Comparison of ENCODE assay signal across 26 cellular contexts in the genomic region with DNA sequence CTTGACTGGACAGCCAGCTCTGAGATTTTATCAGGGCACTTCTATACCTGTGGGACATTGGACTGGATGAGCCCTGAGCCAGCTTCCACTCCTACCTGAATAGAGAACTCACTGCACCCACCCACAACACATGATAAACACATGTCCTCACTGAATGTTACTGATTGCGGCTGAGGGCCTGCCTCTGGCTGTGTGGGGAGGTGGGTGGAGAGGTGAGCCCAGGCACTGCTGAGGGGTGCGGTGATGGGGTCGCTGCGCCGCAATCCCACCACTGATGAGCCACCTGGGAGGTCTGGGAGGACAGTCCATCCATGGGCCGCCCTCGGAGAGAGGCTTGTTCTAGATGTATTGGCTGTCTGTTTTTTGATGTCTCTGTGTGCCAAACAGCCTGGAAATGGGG. TPM values are rescaled to one million over a fixed set of nuclear protein-coding genes. Genes with fewer than 3 reads are reported as not detected.
DNase-seq lines count a peak whose midpoint lies in the region; FAIRE-seq and TF ChIP-seq lines count a peak whose summit lies in the region.
"Had no signal": no experiment of that assay in that cellular context is flagged by ENCODE, and none has a peak within 500 bp of the region (broad histone marks: within the 10 kb centered on the region; RNA-seq: fewer than 3 reads in every experiment).

No MANE protein-coding gene starts in this region.

- no peak overlapping the region for H3K4me3 Mint-ChIP-seq in activated CD4-positive, alpha-beta memory T cell treated with anti-CD3 and anti-CD28 coated beads, Interleukin-2, amount 10 ng/mL, durations not matched to agents 7 days and 5 days
- H3K4me3 Mint-ChIP-seq: activated CD8-positive, alpha-beta T cell treated with anti-CD3 and anti-CD28 coated beads, Interleukin-2, amount 10 ng/mL, durations not matched to agents 7 days and 5 days; activated naive CD8-positive, alpha-beta T cell; CD14-positive monocyte had no signal

- peak overlapping the region; percentile 28 for H3K4ac ChIP-seq in H1 (replicated peaks; ENCODE audit: insufficient read length, low read depth, low read length)

- DNase-seq in H1 (ENCODE audit: low read depth in 1 of 2, low spot score in 2 of 2), result no peak
- no peak for DNase-seq in activated CD4-positive, alpha-beta memory T cell treated with anti-CD3 and anti-CD28 coated beads, Interleukin-2, amount 10 ng/mL, durations not matched to agents 7 days and 5 days
- DNase-seq in activated CD8-positive, alpha-beta memory T cell treated with anti-CD3 and anti-CD28 coated beads for 24 hours, result no peak
- no peak for DNase-seq in GM19239 (ENCODE audit: insufficient read length, low spot score)
- DNase-seq in DMS53 treated with DMSO at 0.1 percent for 48 hours (lab: John Stamatoyannopoulos, UW; ENCODE audit: unreplicated experiment), result no peak
- DNase-seq: activated CD8-positive, alpha-beta T cell treated with anti-CD3 and anti-CD28 coated beads, Interleukin-2, amount 10 ng/mL, durations not matched to agents 7 days and 5 days; activated effector memory CD4-positive, alpha-beta T cell treated with Interleukin-2 at 50 U/mL for 16 hours; activated T-cell treated with anti-CD3 and anti-CD28 coated beads for 4 hours; anterior cingulate cortex; DND-41; esophagus squamous epithelium; NCI-H1105 treated with DMSO at 0.1 percent for 48 hours; NCI-H1930; NCI-H524 treated with DMSO at 0.1 percent for 48 hours; nucleus accumbens; stimulated activated CD4-positive, alpha-beta T cell treated with anti-CD3 and anti-CD28 coated beads, Interleukin-2, amount 100 ng/mL, for 24 hours; trophoblast cell had no signal

- H3K36me3 ChIP-seq in BLaER1 (no peaks in the 10 kb centered on the region), HUES6 (ENCODE audit: control insufficient read depth, insufficient read depth, low read length) (peaks cover 12% of the 10 kb centered on the region), H1 (ENCODE audit: control insufficient read depth in 2 of 4, insufficient read depth in 4 of 4, low read length in 3 of 4) (peaks cover 0 to 6% (median 0%) of the 10 kb centered on the region in 4 experiments; a peak in 2 of 8 replicates), neutrophil (peaks cover 17% of the 10 kb centered on the region)
- H3K36me3 ChIP-seq: cardiac muscle cell had no signal

- H4K8ac ChIP-seq in H1 (ENCODE audit: extremely low read depth, insufficient read depth, low read length), result no peak overlapping the region

- no peak overlapping the region for H3K56ac ChIP-seq in H1 (replicated peaks; ENCODE audit: insufficient read length, low read depth, low read length)

- H2BK120ac ChIP-seq in H1 (replicated peaks; ENCODE audit: low read depth, low read length), result no peak overlapping the region

- H3K27ac Mint-ChIP-seq in activated CD4-positive, alpha-beta memory T cell treated with anti-CD3 and anti-CD28 coated beads, Interleukin-2, amount 10 ng/mL, durations not matched to agents 7 days and 5 days, result no peak overlapping the region
- H3K27ac Mint-ChIP-seq: activated CD8-positive, alpha-beta T cell treated with anti-CD3 and anti-CD28 coated beads, Interleukin-2, amount 10 ng/mL, durations not matched to agents 7 days and 5 days; activated naive CD8-positive, alpha-beta T cell had no signal

- H4K20me1 ChIP-seq in BLaER1 (no peaks in the 10 kb centered on the region), H1 (replicated peaks in 1 of 2; ENCODE audit: control insufficient read depth in 1 of 2, insufficient read depth in 2 of 2, low read length in 2 of 2) (no peaks in the 10 kb centered on the region)

- H2AFZ ChIP-seq in H1 (ENCODE audit: low read length), result no peak overlapping the region

- peaks cover 33% of the 10 kb centered on the region for H3K4me1 Mint-ChIP-seq in activated CD4-positive, alpha-beta memory T cell treated with anti-CD3 and anti-CD28 coated beads, Interleukin-2, amount 10 ng/mL, durations not matched to agents 7 days and 5 days

- FAIRE-seq in H1 (lab: Jason Lieb, UNC) (no peak), GM19239 (lab: Jason Lieb, UNC) (no peak)
- FAIRE-seq: frontal cortex had no signal

- peak overlapping the region; percentile 35 for H4K91ac ChIP-seq in H1 (replicated peaks; ENCODE audit: insufficient read length, low read length)

- H3K36me3 Mint-ChIP-seq in activated CD4-positive, alpha-beta memory T cell treated with anti-CD3 and anti-CD28 coated beads, Interleukin-2, amount 10 ng/mL, durations not matched to agents 7 days and 5 days (ENCODE audit: low read depth), result peaks cover 19% of the 10 kb centered on the region
- H3K36me3 Mint-ChIP-seq: activated naive CD8-positive, alpha-beta T cell had no signal

- H3K27me3 ChIP-seq in BLaER1, result peaks cover 7% of the 10 kb centered on the region; the same call in 1 of the 2 replicates
- H3K27me3 ChIP-seq in HUES6 (ENCODE audit: control insufficient read depth, insufficient read depth, low read length), result no peaks in the 10 kb centered on the region
- no peaks in the 10 kb centered on the region for H3K27me3 ChIP-seq in H1 (replicated peaks in 1 of 4; ENCODE audit: control insufficient read depth in 3 of 4, extremely low read depth in 1 of 4, insufficient read depth in 3 of 4, low read length in 3 of 4)
- no peaks in the 10 kb centered on the region for H3K27me3 ChIP-seq in neutrophil
- H3K27me3 ChIP-seq: cardiac muscle cell had no signal

- H3K14ac ChIP-seq in H1 (ENCODE audit: insufficient read length), result no peak overlapping the region

- H2BK12ac ChIP-seq in H1 (ENCODE audit: low read depth, low read length), result peak overlapping the region; percentile 90; the same call in 1 of the 2 replicates

- no peaks in the 10 kb centered on the region; a peak in 1 of 4 replicates for H3K79me2 ChIP-seq in H1 (ENCODE audit: control insufficient read depth in 1 of 2, insufficient read depth in 2 of 2, low read length in 2 of 2)

- TF ChIP-seq CTCF in H1 (IDR thresholded peaks at IDR 0.05; ENCODE audit: control extremely low read depth in 1 of 3, insufficient read depth in 1 of 3, low read depth in 1 of 3, low read length in 3 of 3), result no peak
- TF ChIP-seq CTCF in neutrophil (IDR thresholded peaks at IDR 0.05), result no peak

- H3K23me2 ChIP-seq in H1 (ENCODE audit: low read depth, low read length), result peaks cover 1% of the 10 kb centered on the region; the same call in 1 of the 2 replicates

- H3K9me3 ChIP-seq in BLaER1 (no peaks in the 10 kb centered on the region), HUES6 (ENCODE audit: control insufficient read depth, insufficient read depth, low read depth, low read length) (peaks cover 10% of the 10 kb centered on the region), H1 (ENCODE audit: insufficient read depth in 2 of 2, low read depth in 1 of 2, low read length in 1 of 2) (peaks cover 0 to 7% of the 10 kb centered on the region in 2 experiments; a peak in 2 of 4 replicates), neutrophil (no peaks in the 10 kb centered on the region)
- H3K9me3 ChIP-seq: esophagus squamous epithelium had no signal

- no peak overlapping the region for H3K9ac ChIP-seq in BLaER1
- H3K9ac ChIP-seq in HUES6 (ENCODE audit: low read length), result peak overlapping the region; percentile 18
- H3K9ac ChIP-seq in H1 (replicated peaks in 1 of 4; ENCODE audit: extremely low read depth in 1 of 4, low read depth in 3 of 4, low read length in 3 of 4), result no peak overlapping the region

- H3K4me2 ChIP-seq in BLaER1 (peak overlapping the region; percentile 55), H1 (ENCODE audit: insufficient read depth in 1 of 2, low read depth in 2 of 2, low read length in 2 of 2) (no peak overlapping the region)

- H3K18ac ChIP-seq in H1 (ENCODE audit: extremely low read depth, low read length), result peak overlapping the region; percentile 78; the same call in 1 of the 2 replicates

- POLR2A ChIA-PET in H1 (lab: Charles Lee; ENCODE audit: partially characterized antibody), result interaction anchor here (1.3 kb wide), 1 partner anchor 9 kb away, joined by 3 read pairs; no protein-coding TSS in a partner anchor
- POLR2A ChIA-PET in activated CD4-positive, alpha-beta memory T cell treated with anti-CD3 and anti-CD28 coated beads, Interleukin-2, amount 10 ng/mL, durations not matched to agents 7 days and 5 days (lab: Charles Lee), result no interaction called here

- H2BK20ac ChIP-seq in H1 (ENCODE audit: low read length), result peak overlapping the region; percentile 61; the same call in 1 of the 2 replicates

- H3K27ac ChIP-seq in BLaER1 (no peak overlapping the region), HUES6 (ENCODE audit: low read depth, low read length) (no peak overlapping the region), H1 (ENCODE audit: low read depth, low read length) (no peak overlapping the region), neutrophil (peak overlapping the region; percentile 89)
- H3K27ac ChIP-seq: cardiac muscle cell, coronary artery, esophagus squamous epithelium had no signal

- no peak overlapping the region for H4K5ac ChIP-seq in H1 (ENCODE audit: insufficient read length, low read depth, low read length)

- peak overlapping the region; percentile 61; the same call in 1 of the 2 replicates for H2BK15ac ChIP-seq in H1 (ENCODE audit: low read length)

- H3K4me1 ChIP-seq in BLaER1 (peaks cover 31% of the 10 kb centered on the region), HUES6 (ENCODE audit: control insufficient read depth, insufficient read depth, low read length) (peaks cover 48% of the 10 kb centered on the region), H1 (replicated peaks in 1 of 4; ENCODE audit: control insufficient read depth in 3 of 4, insufficient read depth in 4 of 4, low read length in 3 of 4) (peaks cover 3 to 29% (median 18%) of the 10 kb centered on the region in 4 experiments), neutrophil (ENCODE audit: control insufficient read depth in 1 of 2, insufficient read depth in 1 of 2, low read depth in 1 of 2, low read length in 1 of 2) (peaks cover 99% of the 10 kb centered on the region in 2 experiments)

- TF ChIP-seq RAD21 in H1 (IDR thresholded peaks at IDR 0.05 in 1 of 2, conservative IDR thresholded peaks at IDR 0.05 in 1 of 2; ENCODE audit: low read depth in 2 of 2, low read length in 2 of 2), result no peak

- no peak for TF ChIP-seq EP300 in H1 (IDR thresholded peaks at IDR 0.05; ENCODE audit: borderline replicate concordance in 1 of 2, low read depth in 2 of 2, low read length in 2 of 2)

- TF ChIP-seq POLR2A in H1 (IDR thresholded peaks at IDR 0.05; ENCODE audit: control extremely low read depth in 1 of 2, low read depth in 2 of 2, low read length in 2 of 2), result no peak

- H3K27me3 Mint-ChIP-seq in activated CD4-positive, alpha-beta memory T cell treated with anti-CD3 and anti-CD28 coated beads, Interleukin-2, amount 10 ng/mL, durations not matched to agents 7 days and 5 days, result peaks cover 41% of the 10 kb centered on the region

- H3K23ac ChIP-seq in H1 (ENCODE audit: insufficient read length), result no peak overlapping the region

- peak overlapping the region; percentile 87; the same call in 1 of the 2 replicates for H2BK5ac ChIP-seq in H1 (ENCODE audit: low read depth, low read length)

- H3K9me3 Mint-ChIP-seq in activated CD4-positive, alpha-beta memory T cell treated with anti-CD3 and anti-CD28 coated beads, Interleukin-2, amount 10 ng/mL, durations not matched to agents 7 days and 5 days, result peaks cover 8% of the 10 kb centered on the region

- CTCF ChIA-PET in H1 (lab: Charles Lee; ENCODE audit: partially characterized antibody), result interaction anchor here (1.3 to 41.5 kb wide), 3 partner anchors 13 to 110 kb away, joined by 3 to 1349 read pairs (median 316); a partner anchor contains a TSS
- CTCF ChIA-PET in activated CD4-positive, alpha-beta memory T cell treated with anti-CD3 and anti-CD28 coated beads, Interleukin-2, amount 10 ng/mL, durations not matched to agents 7 days and 5 days (lab: Charles Lee), result interaction anchor here (1.2 kb wide), 1 partner anchor 9 kb away, joined by 3 read pairs; no protein-coding TSS in a partner anchor

- H3K4me3 ChIP-seq in BLaER1, result no peak overlapping the region
- peak overlapping the region; percentile 18; the same call in 1 of the 2 replicates for H3K4me3 ChIP-seq in HUES6 (ENCODE audit: low read depth, low read length)
- no peak overlapping the region for H3K4me3 ChIP-seq in H1 (ENCODE audit: extremely low read depth in 1 of 4, insufficient read depth in 2 of 4, low read depth in 3 of 4, low read length in 4 of 4)
- no peak overlapping the region for H3K4me3 ChIP-seq in neutrophil (ENCODE audit: low read depth in 1 of 2, low read length in 1 of 2)
- H3K4me3 ChIP-seq: cardiac muscle cell, coronary artery, esophagus squamous epithelium had no signal

- 94% methylated on average over 7 of the region's 7 CpGs; no CpG with 5 or more reads in 1 of the 2 experiments for WGBS in H1 (ENCODE audit: extremely low coverage in 1 of 2, insufficient coverage in 1 of 2, insufficient read length in 1 of 2, insufficient replicate concordance in 2 of 2, low coverage in 1 of 2, low lambda C conversion rate in 2 of 2, missing lambda C conversion rate in 1 of 2), 2 experiments

- H2AK5ac ChIP-seq in H1 (ENCODE audit: low read depth, low read length), result peak overlapping the region; percentile 93; the same call in 1 of the 2 replicates

- H3K79me1 ChIP-seq in H1 (ENCODE audit: low read depth, low read length), result peaks cover 1% of the 10 kb centered on the region; the same call in 1 of the 2 replicates

RNA-seq across cellular contexts. Expression of a gene that starts 5.4 kb away (rescaled TPM):
- 11.9 and 12.2 TPM in 2 replicates for total RNA-seq in H1 (2021; fragmentation: NEBNext Ultra II Directional; extraction: Animal tissue kit (Norgen Biotek cat#: 25700))
- polyA plus RNA-seq in H1 (2011; rRNA removed), result 24.8 and 39.2 TPM in 2 replicates
- 14.9 TPM for polyA plus RNA-seq in H1 (2011; cell fraction: cytosol; rRNA removed)
- polyA plus RNA-seq in H1 (2011; cell fraction: nucleus; rRNA removed), result 13.5 TPM
- polyA plus RNA-seq in H1 (2012, experiment 1 of 2), result 12.3 to 17.0 TPM (median 15.6 TPM) in 4 replicates
- 17.9 TPM for polyA plus RNA-seq in H1 (2012, experiment 2 of 2)
- 23.2 TPM for polyA plus RNA-seq in H1 (2013, experiment 1 of 2)
- 31.1 TPM for polyA plus RNA-seq in H1 (2013, experiment 2 of 2)
- polyA minus RNA-seq in H1 (2011; rRNA and poly(A)+ RNA removed), result 6.3 and 10.4 TPM in 2 replicates
- polyA minus RNA-seq in H1 (2011; cell fraction: cytosol; rRNA and poly(A)+ RNA removed), result 15.3 TPM
- polyA minus RNA-seq in H1 (2011; cell fraction: nucleus; rRNA and poly(A)+ RNA removed), result 12.1 TPM
- under 1 TPM in 1 of 2 experiments, not detected in 1; 0.08 TPM for total RNA-seq in activated CD4-positive, alpha-beta memory T cell treated with anti-CD3 and anti-CD28 coated beads, Interleukin-2, amount 10 ng/mL, durations not matched to agents 7 days and 5 days
- total RNA-seq: activated CD8-positive, alpha-beta T cell treated with anti-CD3 and anti-CD28 coated beads, Interleukin-2, amount 10 ng/mL, durations not matched to agents 7 days and 5 days; frontal cortex; pulmonary artery endothelial cell had no signal
- polyA plus RNA-seq: CD14-positive monocyte had no signal

Comparison
In these comparisons a context has a peak if more than half of its experiments do, and no peak if none do; other contexts are left out.
1. RNA of a gene that starts 5.4 kb away (total RNA-seq): 11.9 to 12.2 TPM in H1; 0.08 TPM in activated CD4-positive, alpha-beta memory T cell treated with anti-CD3 and anti-CD28 coated beads, Interleukin-2, amount 10 ng/mL, durations not matched to agents 7 days and 5 days; every median in the first group is over 10 times any median in the second.